ENCODE assay signal across 8 cellular contexts in the genomic region with DNA sequence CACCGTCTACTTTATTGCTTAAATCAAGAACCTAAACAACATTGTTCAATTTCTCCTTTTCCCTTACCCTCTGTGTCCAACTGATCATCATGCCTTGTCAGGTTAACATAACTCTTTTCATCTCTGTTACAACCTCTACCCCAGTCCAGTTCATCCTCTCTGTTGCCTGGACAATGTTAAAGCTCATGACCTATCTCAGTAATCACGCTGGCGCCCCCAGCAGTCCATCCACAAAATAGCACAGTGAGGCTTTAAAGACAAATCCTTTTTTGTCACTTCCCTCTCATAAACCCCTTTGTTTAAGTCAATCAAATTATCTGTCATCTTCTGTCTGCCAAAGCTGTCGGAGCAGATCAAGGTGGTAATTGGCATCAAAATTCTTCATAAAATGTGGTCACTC.
DNase-seq lines count a peak whose midpoint lies in the region; ATAC-seq and TF ChIP-seq lines count a peak whose summit lies in the region.

No MANE protein-coding gene starts in this region.

- WGBS in thyroid gland, 2 donors: 79 to 83% methylated on average over 4 of the region's 4 CpGs

- H3K36me3 ChIP-seq in mucosa of descending colon (ENCODE audit: low read depth) (no peaks in the 10 kb centered on the region), thyroid gland (no peaks in the 10 kb centered on the region)

- DNase-seq in SKM-1 treated with dmso at 0.1 percent for 144 hours (lab: John Stamatoyannopoulos, UW; ENCODE audit: unreplicated experiment) (peak; percentile 26), SKM-1 (lab: John Stamatoyannopoulos, UW; ENCODE audit: unreplicated experiment) (no peak), LHCN-M2 (ENCODE audit: low read depth) (peak; percentile 70), dorsolateral prefrontal cortex (peak in 4 of 10 donors; percentile 41 to 65 (median 50)), mucosa of descending colon (peak in 2 of 3 donors; percentile 60 to 70), thyroid gland (peak; percentile 28 to 49)
- DNase-seq in activated CD4-positive, CD25-positive, alpha-beta regulatory T cell treated with anti-CD3 and anti-CD28 coated beads, Interleukin-2, amount 50 U/mL, for 72 hours: peak; percentile 59

- H3K4me3 ChIP-seq in dorsolateral prefrontal cortex: peak overlapping the region in 1 of 59 donors; percentile 11
- H3K4me3 ChIP-seq in mucosa of descending colon: no peak overlapping the region
- H3K4me3 ChIP-seq in thyroid gland (replicated peaks in 1 of 3): no peak overlapping the region

- intact Hi-C loops in dorsolateral prefrontal cortex (cut with DNase I): loop anchor here in 1 of 2 donors (5.0 to 10.0 kb wide), 2 partner anchors 47 to 110 kb away; no protein-coding TSS in a partner anchor
- intact Hi-C loops in mucosa of descending colon (cut with DNase I, micrococcal nuclease): no loop called here
- intact Hi-C loops in thyroid gland (cut with DNase I): no loop called here

- H3K27me3 ChIP-seq in dorsolateral prefrontal cortex (no peaks in the 10 kb centered on the region), thyroid gland (no peaks in the 10 kb centered on the region)

- H3K9me3 ChIP-seq in mucosa of descending colon (no peaks in the 10 kb centered on the region), thyroid gland (no peaks in the 10 kb centered on the region)

- H3K27ac ChIP-seq in dorsolateral prefrontal cortex (peak overlapping the region in 42 of 59 donors; percentile 0 to 73 (median 47)), thyroid gland (no peak overlapping the region)

- H3K4me1 ChIP-seq in mucosa of descending colon (ENCODE audit: low read depth): no peaks in the 10 kb centered on the region
- no peaks in the 10 kb centered on the region for H3K4me1 ChIP-seq in thyroid gland

- ATAC-seq in mucosa of descending colon: peak; percentile 43
- no peak for ATAC-seq in HG02840 (IDR thresholded peaks at IDR 0.05; ENCODE audit: low FRiP score, unreplicated experiment)

- peak in 50 of 56 donors; percentile 21 to 66 (median 46) for TF ChIP-seq CTCF in dorsolateral prefrontal cortex (IDR thresholded peaks at IDR 0.05 in 54 of 56, conservative IDR thresholded peaks at IDR 0.05 in 2 of 56; ENCODE audit: low read depth in 1 of 56, partially characterized antibody in 56 of 56)
- TF ChIP-seq CTCF in mucosa of descending colon (IDR thresholded peaks at IDR 0.05): peak; percentile 11
- TF ChIP-seq CTCF in thyroid gland (IDR thresholded peaks at IDR 0.05): peak in 4 of 6 experiments; percentile 12 to 40 (median 32)

- no peak for TF ChIP-seq POLR2A in thyroid gland (IDR thresholded peaks at IDR 0.05)

Comparison
In these comparisons a context has a peak if more than half of its experiments do, and no peak if none do; other contexts are left out.
1. H3K27ac ChIP-seq: peak in dorsolateral prefrontal cortex (42 of 59); none in thyroid gland (0 of 3).
2. Peak in every context shown above with its lines, with median percentiles within 50 percentile points of each other: CTCF ChIP-seq.